ENCODE assay signal across 1 cellular context in genomic region chr7:102111758-102112119, GRCh38.
TF ChIP-seq lines count a peak whose summit lies in the region.

No MANE protein-coding gene starts in this region.

TF ChIP-seq in H1, 55 proteins besides CTCF, POLR2A, EP300 and RAD21:
- TF ChIP-seq CHD1 (IDR thresholded peaks at IDR 0.05; ENCODE audit: low read depth, low read length): no peak
- TF ChIP-seq TEAD4 (IDR thresholded peaks at IDR 0.05; ENCODE audit: low read depth, low read length): peak; percentile 56; the same call in 1 of the 2 replicates
- no peak for TF ChIP-seq NRF1 (IDR thresholded peaks at IDR 0.05; ENCODE audit: low read depth, low read length)
